In the genomic region with DNA sequence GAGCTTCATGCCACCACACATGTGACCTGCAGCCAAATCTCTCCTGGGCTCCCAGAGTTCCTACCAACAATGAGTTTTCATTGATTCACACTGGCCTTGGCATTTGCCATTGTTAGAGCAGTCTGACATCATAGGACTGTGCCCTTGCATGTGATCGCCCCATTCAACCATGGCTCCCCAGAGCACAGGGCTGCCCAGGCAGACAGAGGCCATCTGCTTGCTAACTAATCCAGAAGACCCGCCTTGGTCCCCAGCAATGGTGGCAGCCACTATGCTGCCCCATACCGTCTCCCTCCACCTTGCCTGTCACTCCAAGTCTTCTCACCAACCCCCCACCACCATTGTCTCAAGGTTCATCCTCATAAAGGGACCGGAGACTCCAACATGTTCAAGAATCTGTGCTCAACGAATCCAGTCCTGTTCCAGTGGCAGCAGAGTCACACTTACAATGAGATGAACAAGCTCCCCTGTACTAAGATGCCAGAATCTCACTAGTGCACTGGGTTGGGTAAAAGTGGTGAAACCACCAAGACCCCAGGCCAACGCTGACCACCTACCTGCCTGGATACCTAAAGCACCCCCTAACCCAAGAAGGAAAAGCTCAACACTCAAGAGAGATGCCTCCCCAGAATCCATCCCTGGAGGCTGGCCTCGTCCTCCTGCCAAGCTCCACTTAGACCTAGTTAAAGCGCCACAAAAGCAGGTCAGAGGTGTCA, we compare ENCODE assay signal across 14 cellular contexts.
A peak's percentile ranks its signal among the peaks of the same experiment; 100 is the strongest.
DNase-seq lines count a peak whose midpoint lies in the region; ATAC-seq and TF ChIP-seq lines count a peak whose summit lies in the region.
"Had no signal": no experiment of that assay in that cellular context is flagged by ENCODE, and none has a peak within 500 bp of the region (broad histone marks: within the 10 kb centered on the region; RNA-seq: fewer than 3 reads in every experiment).

No MANE protein-coding gene starts in this region.

- H3K4me1 ChIP-seq in Peyer's patch (peaks cover 0 to 9% (median 0%) of the 10 kb centered on the region in 4 donors), psoas muscle (no peaks in the 10 kb centered on the region)
- H3K4me1 ChIP-seq: A549, HAP-1, SJCRH30 had no signal

- WGBS in psoas muscle, 3 donors, result 90 to 95% (median 93%) methylated on average over 8 of the region's 8 CpGs

- TF ChIP-seq CTCF in CD14-positive monocyte (IDR thresholded peaks at IDR 0.05) (no peak), Peyer's patch (IDR thresholded peaks at IDR 0.05) (no peak), psoas muscle (IDR thresholded peaks at IDR 0.05) (no peak)

- peak overlapping the region in 5 of 7 donors; percentile 3 to 68 (median 18) for H3K27ac Mint-ChIP-seq in CD14-positive monocyte
- peak overlapping the region; percentile 18 for H3K27ac Mint-ChIP-seq in stimulated activated memory B cell treated with anti-CD40 and anti-IgM and Interleukin-4, amounts not matched to agents 10 μg/mL and 1 μg/mL and 100 μg/mL, for 72 hours

- H3K27me3 ChIP-seq in Peyer's patch, result no peaks in the 10 kb centered on the region
- H3K27me3 ChIP-seq in psoas muscle (ENCODE audit: insufficient read depth in 3 of 3, low read length in 2 of 3), result no peaks in the 10 kb centered on the region
- H3K27me3 ChIP-seq: SJCRH30 had no signal

- H3K4me3 Mint-ChIP-seq in CD14-positive monocyte, result no peak overlapping the region
- no peak overlapping the region for H3K4me3 Mint-ChIP-seq in stimulated activated memory B cell treated with anti-CD40 and anti-IgM and Interleukin-4, amounts not matched to agents 10 μg/mL and 1 μg/mL and 100 μg/mL, for 72 hours
- H3K4me3 Mint-ChIP-seq: B cell; CD4-positive, CD25-positive, alpha-beta regulatory T cell had no signal

- DNase-seq in CD14-positive monocyte (ENCODE audit: low spot score) (no peak), Peyer's patch (peak in 2 of 3 donors; percentile 21 to 32), foreskin melanocyte (peak; percentile 25), NCI-H2227 treated with DMSO at 0.1 percent for 48 hours (lab: John Stamatoyannopoulos, UW) (no peak), psoas muscle (no peak)
- DNase-seq: GF-D8 had no signal

- H3K27me3 Mint-ChIP-seq in CD14-positive monocyte (ENCODE audit: low read depth in 3 of 3), result peaks cover 0 to 9% (median 6%) of the 10 kb centered on the region in 3 donors
- H3K27me3 Mint-ChIP-seq in stimulated activated memory B cell treated with anti-CD40 and anti-IgM and Interleukin-4, amounts not matched to agents 10 μg/mL and 1 μg/mL and 100 μg/mL, for 72 hours, result peaks cover 28% of the 10 kb centered on the region

- ATAC-seq in stimulated activated memory B cell treated with anti-CD40 and anti-IgM and Interleukin-4, amounts not matched to agents 10 μg/mL and 1 μg/mL and 100 μg/mL, for 72 hours, result no peak
- ATAC-seq in GM18907 (IDR thresholded peaks at IDR 0.05; ENCODE audit: unreplicated experiment) (no peak), GM18502 (IDR thresholded peaks at IDR 0.05; ENCODE audit: poor library complexity, unreplicated experiment) (no peak), psoas muscle (no peak)

- peaks cover 0 to 2% (median 0%) of the 10 kb centered on the region in 7 donors for H3K9me3 Mint-ChIP-seq in CD14-positive monocyte
- H3K9me3 Mint-ChIP-seq in stimulated activated memory B cell treated with anti-CD40 and anti-IgM and Interleukin-4, amounts not matched to agents 10 μg/mL and 1 μg/mL and 100 μg/mL, for 72 hours, result no peaks in the 10 kb centered on the region
- H3K9me3 Mint-ChIP-seq: CD4-positive, CD25-positive, alpha-beta regulatory T cell had no signal

- H3K4me3 ChIP-seq in Peyer's patch, result no peak overlapping the region
- H3K4me3 ChIP-seq in psoas muscle, result no peak overlapping the region
- H3K4me3 ChIP-seq: A549, HAP-1, SJCRH30 had no signal

- H3K4me1 Mint-ChIP-seq in CD14-positive monocyte, result peaks cover 57% of the 10 kb centered on the region
- peaks cover 65% of the 10 kb centered on the region for H3K4me1 Mint-ChIP-seq in stimulated activated memory B cell treated with anti-CD40 and anti-IgM and Interleukin-4, amounts not matched to agents 10 μg/mL and 1 μg/mL and 100 μg/mL, for 72 hours
- H3K4me1 Mint-ChIP-seq: CD4-positive, CD25-positive, alpha-beta regulatory T cell had no signal

- intact Hi-C loops in CD14-positive monocyte (cut with micrococcal nuclease), result no loop called here
- intact Hi-C loops in psoas muscle (cut with DNase I), result no loop called here

- TF ChIP-seq POLR2A in Peyer's patch (IDR thresholded peaks at IDR 0.05), result no peak

- H3K36me3 Mint-ChIP-seq in CD14-positive monocyte, result no peaks in the 10 kb centered on the region
- no peaks in the 10 kb centered on the region for H3K36me3 Mint-ChIP-seq in stimulated activated memory B cell treated with anti-CD40 and anti-IgM and Interleukin-4, amounts not matched to agents 10 μg/mL and 1 μg/mL and 100 μg/mL, for 72 hours
- H3K36me3 Mint-ChIP-seq: CD4-positive, CD25-positive, alpha-beta regulatory T cell had no signal

- H3K27ac ChIP-seq in Peyer's patch (no peak overlapping the region), psoas muscle (no peak overlapping the region)
- H3K27ac ChIP-seq: A549, SJCRH30 had no signal

- H3K9me3 ChIP-seq in Peyer's patch (no peaks in the 10 kb centered on the region), psoas muscle (no peaks in the 10 kb centered on the region)
- H3K9me3 ChIP-seq: A549, HAP-1, SJCRH30 had no signal

- H3K36me3 ChIP-seq in Peyer's patch (no peaks in the 10 kb centered on the region), psoas muscle (ENCODE audit: insufficient read depth in 1 of 2, low read depth in 1 of 2) (peaks cover 0 to 15% of the 10 kb centered on the region in 2 donors)
- H3K36me3 ChIP-seq: HAP-1, SJCRH30 had no signal

Comparison
In these comparisons a context has a peak if more than half of its experiments do, and no peak if none do; other contexts are left out.
1. DNase-seq: peak in Peyer's patch (2 of 3) and foreskin melanocyte (single experiment); none in CD14-positive monocyte (single experiment), NCI-H2227 treated with DMSO at 0.1 percent for 48 hours (single experiment) and psoas muscle (0 of 2).